Comparison of ENCODE assay signal across 8 cellular contexts in genomic region chr17:82300707-82301270, GRCh38. TPM values are rescaled to one million over a fixed set of nuclear protein-coding genes. Genes with fewer than 3 reads are reported as not detected.
A peak's percentile ranks its signal among the peaks of the same experiment; 100 is the strongest.
DNase-seq lines count a peak whose midpoint lies in the region; ATAC-seq and TF ChIP-seq lines count a peak whose summit lies in the region.

No MANE protein-coding gene starts in this region.

- H3K4me1 Mint-ChIP-seq in activated T-cell treated with anti-CD3 and anti-CD28 coated beads, Interleukin-2, amount 50 U/mL, for 24 hours (ENCODE audit: low read depth): peaks cover 90% of the 10 kb centered on the region
- peaks cover 34% of the 10 kb centered on the region for H3K4me1 Mint-ChIP-seq in nephron

- H3K36me3 Mint-ChIP-seq in activated T-cell treated with anti-CD3 and anti-CD28 coated beads, Interleukin-2, amount 50 U/mL, for 24 hours (ENCODE audit: low read depth): peaks cover 11% of the 10 kb centered on the region
- H3K36me3 Mint-ChIP-seq in nephron (ENCODE audit: low read depth): no peaks in the 10 kb centered on the region

- H3K27ac Mint-ChIP-seq in activated T-cell treated with anti-CD3 and anti-CD28 coated beads, Interleukin-2, amount 50 U/mL, for 24 hours: peak overlapping the region; percentile 100
- H3K27ac Mint-ChIP-seq in nephron: no peak overlapping the region

- no peaks in the 10 kb centered on the region for H3K27me3 ChIP-seq in esophagus muscularis mucosa

- no peak for TF ChIP-seq EP300 in esophagus muscularis mucosa (IDR thresholded peaks at IDR 0.05)

- DNase-seq in NCI-H2227 (lab: John Stamatoyannopoulos, UW; ENCODE audit: unreplicated experiment): peak; percentile 28
- DNase-seq in NCI-H2227 treated with DMSO at 0.1 percent for 48 hours (lab: John Stamatoyannopoulos, UW): no peak
- peak; percentile 74 for DNase-seq in NCI-H69 (lab: John Stamatoyannopoulos, UW)
- DNase-seq in activated T-cell treated with anti-CD3 and anti-CD28 coated beads, Interleukin-2, amount 50 U/mL, for 24 hours: peak; percentile 82
- DNase-seq in esophagus muscularis mucosa (ENCODE audit: extremely low spot score): no peak

- H3K9me3 Mint-ChIP-seq in activated T-cell treated with anti-CD3 and anti-CD28 coated beads, Interleukin-2, amount 50 U/mL, for 24 hours: no peaks in the 10 kb centered on the region
- H3K9me3 Mint-ChIP-seq in nephron: no peaks in the 10 kb centered on the region

- no peak for TF ChIP-seq POLR2A in esophagus muscularis mucosa (IDR thresholded peaks at IDR 0.05; ENCODE audit: low read depth)

- no peaks in the 10 kb centered on the region for H3K9me3 ChIP-seq in esophagus muscularis mucosa

- WGBS in esophagus muscularis mucosa: 35% methylated on average over 19 of the region's 21 CpGs

- H3K4me3 Mint-ChIP-seq in activated T-cell treated with anti-CD3 and anti-CD28 coated beads, Interleukin-2, amount 50 U/mL, for 24 hours: peak overlapping the region; percentile 94
- no peak overlapping the region for H3K4me3 Mint-ChIP-seq in nephron

- peaks cover 41 to 48% (median 43%) of the 10 kb centered on the region in 4 donors for H3K4me1 ChIP-seq in esophagus muscularis mucosa

- TF ChIP-seq CTCF in esophagus muscularis mucosa (IDR thresholded peaks at IDR 0.05) (peak; percentile 67 to 87 (median 83)), nephron (IDR thresholded peaks at IDR 0.05; ENCODE audit: unreplicated experiment in 3 of 3) (peak; percentile 60 to 71 (median 68))

- no peak overlapping the region for H3K27ac ChIP-seq in esophagus muscularis mucosa (replicated peaks in 1 of 4)

- intact Hi-C loops in esophagus muscularis mucosa (cut with DNase I): loop anchor here (2.0 kb wide), 1 partner anchor 20 kb away; no protein-coding TSS in a partner anchor

- H3K4me3 ChIP-seq in esophagus muscularis mucosa: no peak overlapping the region

- H3K36me3 ChIP-seq in esophagus muscularis mucosa: no peaks in the 10 kb centered on the region

- no peak for ATAC-seq in HG03469 (IDR thresholded peaks at IDR 0.05; ENCODE audit: unreplicated experiment)
- ATAC-seq in HG03520 (IDR thresholded peaks at IDR 0.05; ENCODE audit: unreplicated experiment): no peak

- H3K27me3 Mint-ChIP-seq in activated T-cell treated with anti-CD3 and anti-CD28 coated beads, Interleukin-2, amount 50 U/mL, for 24 hours: no peaks in the 10 kb centered on the region
- H3K27me3 Mint-ChIP-seq in nephron (ENCODE audit: low read depth): peaks cover 6% of the 10 kb centered on the region

RNA-seq across cellular contexts. Expression of gene CD7, which starts 16.6 kb away (rescaled TPM):
- 1 to 10 TPM in 2 of 4 donors, under 1 TPM in 1, not detected in 1; 0.91 to 5.7 (median 2.0) TPM for total RNA-seq in esophagus muscularis mucosa

RNA-seq across cellular contexts. Expression of gene CSNK1D, which starts 27.3 kb away (rescaled TPM):
- 10 to 100 TPM; 47.2 to 65.5 (median 61.0) TPM for total RNA-seq in esophagus muscularis mucosa

RNA-seq across cellular contexts. Expression of gene SECTM1, which starts 32.8 kb away (rescaled TPM):
- total RNA-seq in esophagus muscularis mucosa: 10 to 100 TPM in 3 of 4 donors, 1 to 10 TPM in 1; 10.0 to 41.1 (median 22.2) TPM

RNA-seq across cellular contexts. Expression of gene TEX19, which starts 58.3 kb away (rescaled TPM):
- total RNA-seq in esophagus muscularis mucosa: not detected

Comparison
In these comparisons a context has a peak if more than half of its experiments do, and no peak if none do; other contexts are left out.
1. DNase-seq: peak in NCI-H2227 (single experiment), NCI-H69 (single experiment) and activated T-cell treated with anti-CD3 and anti-CD28 coated beads, Interleukin-2, amount 50 U/mL, for 24 hours (single experiment); none in NCI-H2227 treated with DMSO at 0.1 percent for 48 hours (single experiment) and esophagus muscularis mucosa (single experiment).